In the genomic region with DNA sequence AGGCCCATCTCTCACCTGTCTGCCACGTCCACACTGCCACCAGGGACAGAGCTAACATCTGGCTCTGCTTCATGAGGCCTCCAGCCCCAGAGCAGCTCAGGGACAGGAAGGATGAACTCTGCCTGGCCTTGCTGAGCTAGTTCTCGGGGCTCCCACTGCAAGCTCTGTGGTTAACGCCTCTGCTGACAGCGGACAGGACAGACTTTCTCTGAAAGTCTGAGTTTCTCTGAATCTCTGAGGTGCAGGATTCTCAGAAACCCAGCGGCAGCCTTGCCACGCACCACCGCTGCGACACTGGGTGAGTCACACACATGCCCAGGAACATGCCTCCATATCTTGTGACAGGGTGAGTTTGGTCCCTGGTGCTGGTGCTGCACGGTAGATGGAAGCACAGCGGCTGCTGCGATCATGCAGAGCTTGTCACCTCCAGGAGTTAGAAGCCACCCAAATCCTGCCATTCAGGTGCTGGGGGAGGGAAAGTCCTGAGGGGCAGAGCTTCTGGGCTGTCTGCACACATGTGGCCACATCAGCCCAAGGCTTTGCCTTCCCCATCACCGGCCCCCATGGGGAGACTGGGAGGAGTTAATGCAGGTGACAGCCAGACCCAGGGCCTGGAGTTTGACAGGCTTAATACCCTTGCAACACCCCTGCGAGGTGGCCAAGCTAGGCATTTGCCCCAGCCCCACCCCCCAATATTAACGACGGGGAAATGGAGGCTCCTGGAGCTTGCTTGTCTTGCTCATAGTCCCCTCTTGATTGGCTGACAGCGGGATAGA, we compare ENCODE assay signal across 1 cellular context.
A peak's percentile ranks its signal among the peaks of the same experiment; 100 is the strongest.
TF ChIP-seq lines count a peak whose summit lies in the region.

No MANE protein-coding gene starts in this region.

TF ChIP-seq in GM12878, 131 proteins besides CTCF, POLR2A, EP300 and RAD21 (continued from another document and continues in another):
- TF ChIP-seq, protein P1, sequence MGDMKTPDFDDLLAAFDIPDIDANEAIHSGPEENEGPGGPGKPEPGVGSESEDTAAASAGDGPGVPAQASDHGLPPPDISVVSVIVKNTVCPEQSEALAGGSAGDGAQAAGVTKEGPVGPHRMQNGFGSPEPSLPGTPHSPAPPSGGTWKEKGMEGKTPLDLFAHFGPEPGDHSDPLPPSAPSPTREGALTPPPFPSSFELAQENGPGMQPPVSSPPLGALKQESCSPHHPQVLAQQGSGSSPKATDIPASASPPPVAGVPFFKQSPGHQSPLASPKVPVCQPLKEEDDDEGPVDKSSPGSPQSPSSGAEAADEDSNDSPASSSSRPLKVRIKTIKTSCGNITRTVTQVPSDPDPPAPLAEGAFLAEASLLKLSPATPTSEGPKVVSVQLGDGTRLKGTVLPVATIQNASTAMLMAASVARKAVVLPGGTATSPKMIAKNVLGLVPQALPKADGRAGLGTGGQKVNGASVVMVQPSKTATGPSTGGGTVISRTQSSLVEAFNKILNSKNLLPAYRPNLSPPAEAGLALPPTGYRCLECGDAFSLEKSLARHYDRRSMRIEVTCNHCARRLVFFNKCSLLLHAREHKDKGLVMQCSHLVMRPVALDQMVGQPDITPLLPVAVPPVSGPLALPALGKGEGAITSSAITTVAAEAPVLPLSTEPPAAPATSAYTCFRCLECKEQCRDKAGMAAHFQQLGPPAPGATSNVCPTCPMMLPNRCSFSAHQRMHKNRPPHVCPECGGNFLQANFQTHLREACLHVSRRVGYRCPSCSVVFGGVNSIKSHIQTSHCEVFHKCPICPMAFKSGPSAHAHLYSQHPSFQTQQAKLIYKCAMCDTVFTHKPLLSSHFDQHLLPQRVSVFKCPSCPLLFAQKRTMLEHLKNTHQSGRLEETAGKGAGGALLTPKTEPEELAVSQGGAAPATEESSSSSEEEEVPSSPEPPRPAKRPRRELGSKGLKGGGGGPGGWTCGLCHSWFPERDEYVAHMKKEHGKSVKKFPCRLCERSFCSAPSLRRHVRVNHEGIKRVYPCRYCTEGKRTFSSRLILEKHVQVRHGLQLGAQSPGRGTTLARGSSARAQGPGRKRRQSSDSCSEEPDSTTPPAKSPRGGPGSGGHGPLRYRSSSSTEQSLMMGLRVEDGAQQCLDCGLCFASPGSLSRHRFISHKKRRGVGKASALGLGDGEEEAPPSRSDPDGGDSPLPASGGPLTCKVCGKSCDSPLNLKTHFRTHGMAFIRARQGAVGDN (IDR thresholded peaks at IDR 0.05): peak; percentile 96
- TF ChIP-seq, protein P2, sequence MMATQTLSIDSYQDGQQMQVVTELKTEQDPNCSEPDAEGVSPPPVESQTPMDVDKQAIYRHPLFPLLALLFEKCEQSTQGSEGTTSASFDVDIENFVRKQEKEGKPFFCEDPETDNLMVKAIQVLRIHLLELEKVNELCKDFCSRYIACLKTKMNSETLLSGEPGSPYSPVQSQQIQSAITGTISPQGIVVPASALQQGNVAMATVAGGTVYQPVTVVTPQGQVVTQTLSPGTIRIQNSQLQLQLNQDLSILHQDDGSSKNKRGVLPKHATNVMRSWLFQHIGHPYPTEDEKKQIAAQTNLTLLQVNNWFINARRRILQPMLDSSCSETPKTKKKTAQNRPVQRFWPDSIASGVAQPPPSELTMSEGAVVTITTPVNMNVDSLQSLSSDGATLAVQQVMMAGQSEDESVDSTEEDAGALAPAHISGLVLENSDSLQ (IDR thresholded peaks at IDR 0.05): peak; percentile 77
- TF ChIP-seq ETV6 (conservative IDR thresholded peaks at IDR 0.05 in 1 of 2, IDR thresholded peaks at IDR 0.05 in 1 of 2; ENCODE audit: borderline replicate concordance in 1 of 2, low read depth in 1 of 2) (peak in 1 of 2 experiments; percentile 47; a peak in 1 of 4 replicates), PAX5 (IDR thresholded peaks at IDR 0.05; ENCODE audit: borderline replicate concordance, low read depth, low read length) (peak; percentile 75; the same call in 1 of the 2 replicates), IKZF1 (conservative IDR thresholded peaks at IDR 0.05) (peak; percentile 92), RCOR1 (conservative IDR thresholded peaks at IDR 0.05; ENCODE audit: low read depth, low read length) (no peak; the same call in 1 of the 2 replicates), NFYA (IDR thresholded peaks at IDR 0.05; ENCODE audit: borderline replicate concordance, low read depth, low read length) (no peak), CEBPZ (IDR thresholded peaks at IDR 0.05; ENCODE audit: low read depth, low read length) (no peak), ZBTB4 (CRISPR knock-in tag; IDR thresholded peaks at IDR 0.05) (no peak), SRF (IDR thresholded peaks at IDR 0.05; ENCODE audit: low read depth in 2 of 2, low read length in 2 of 2) (no peak), RUNX3 (IDR thresholded peaks at IDR 0.05; ENCODE audit: low read length) (peak; percentile 97), NBN (IDR thresholded peaks at IDR 0.05) (peak; percentile 93), RB1 (IDR thresholded peaks at IDR 0.05; ENCODE audit: borderline replicate concordance) (0 out of 2 replicates have a peak, but pooled peaks have one; percentile 45), SMARCA5 (IDR thresholded peaks at IDR 0.05) (peak; percentile 75; the same call in 1 of the 2 replicates), POLR2AphosphoS2 (IDR thresholded peaks at IDR 0.05; ENCODE audit: low read depth, low read length) (no peak), HDAC2 (IDR thresholded peaks at IDR 0.05) (no peak), NFXL1 (IDR thresholded peaks at IDR 0.05; ENCODE audit: borderline replicate concordance) (no peak), CREM (IDR thresholded peaks at IDR 0.05; ENCODE audit: low read depth) (peak; percentile 76; the same call in 1 of the 2 replicates), CEBPB (IDR thresholded peaks at IDR 0.05; ENCODE audit: borderline replicate concordance in 1 of 2, low read depth in 2 of 2, low read length in 2 of 2) (no peak), JUND (IDR thresholded peaks at IDR 0.05; ENCODE audit: low read depth, low read length) (0 out of 2 replicates have a peak, but pooled peaks have one; percentile 55), RELA (IDR thresholded peaks at IDR 0.05; ENCODE audit: borderline replicate concordance, partially characterized antibody) (peak; percentile 66), HDAC6 (IDR thresholded peaks at IDR 0.05; ENCODE audit: unreplicated experiment) (no peak), NR2C2 (IDR thresholded peaks at IDR 0.05; ENCODE audit: borderline replicate concordance, control insufficient read depth, insufficient read length, low read depth) (no peak), SMC3 (IDR thresholded peaks at IDR 0.05; ENCODE audit: borderline replicate concordance, low read length) (0 out of 2 replicates have a peak, but pooled peaks have one; percentile 12)
- TF ChIP-seq, protein P3, sequence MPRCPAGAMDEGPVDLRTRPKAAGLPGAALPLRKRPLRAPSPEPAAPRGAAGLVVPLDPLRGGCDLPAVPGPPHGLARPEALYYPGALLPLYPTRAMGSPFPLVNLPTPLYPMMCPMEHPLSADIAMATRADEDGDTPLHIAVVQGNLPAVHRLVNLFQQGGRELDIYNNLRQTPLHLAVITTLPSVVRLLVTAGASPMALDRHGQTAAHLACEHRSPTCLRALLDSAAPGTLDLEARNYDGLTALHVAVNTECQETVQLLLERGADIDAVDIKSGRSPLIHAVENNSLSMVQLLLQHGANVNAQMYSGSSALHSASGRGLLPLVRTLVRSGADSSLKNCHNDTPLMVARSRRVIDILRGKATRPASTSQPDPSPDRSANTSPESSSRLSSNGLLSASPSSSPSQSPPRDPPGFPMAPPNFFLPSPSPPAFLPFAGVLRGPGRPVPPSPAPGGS (IDR thresholded peaks at IDR 0.05; ENCODE audit: borderline replicate concordance, insufficient read depth, low read depth, low read length, poor library complexity, severe bottlenecking): peak; percentile 89
- TF ChIP-seq, protein P4, sequence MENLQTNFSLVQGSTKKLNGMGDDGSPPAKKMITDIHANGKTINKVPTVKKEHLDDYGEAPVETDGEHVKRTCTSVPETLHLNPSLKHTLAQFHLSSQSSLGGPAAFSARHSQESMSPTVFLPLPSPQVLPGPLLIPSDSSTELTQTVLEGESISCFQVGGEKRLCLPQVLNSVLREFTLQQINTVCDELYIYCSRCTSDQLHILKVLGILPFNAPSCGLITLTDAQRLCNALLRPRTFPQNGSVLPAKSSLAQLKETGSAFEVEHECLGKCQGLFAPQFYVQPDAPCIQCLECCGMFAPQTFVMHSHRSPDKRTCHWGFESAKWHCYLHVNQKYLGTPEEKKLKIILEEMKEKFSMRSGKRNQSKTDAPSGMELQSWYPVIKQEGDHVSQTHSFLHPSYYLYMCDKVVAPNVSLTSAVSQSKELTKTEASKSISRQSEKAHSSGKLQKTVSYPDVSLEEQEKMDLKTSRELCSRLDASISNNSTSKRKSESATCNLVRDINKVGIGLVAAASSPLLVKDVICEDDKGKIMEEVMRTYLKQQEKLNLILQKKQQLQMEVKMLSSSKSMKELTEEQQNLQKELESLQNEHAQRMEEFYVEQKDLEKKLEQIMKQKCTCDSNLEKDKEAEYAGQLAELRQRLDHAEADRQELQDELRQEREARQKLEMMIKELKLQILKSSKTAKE (IDR thresholded peaks at IDR 0.05; ENCODE audit: low read depth, poor library complexity, severe bottlenecking): peak; percentile 99
- TF ChIP-seq, protein P5, sequence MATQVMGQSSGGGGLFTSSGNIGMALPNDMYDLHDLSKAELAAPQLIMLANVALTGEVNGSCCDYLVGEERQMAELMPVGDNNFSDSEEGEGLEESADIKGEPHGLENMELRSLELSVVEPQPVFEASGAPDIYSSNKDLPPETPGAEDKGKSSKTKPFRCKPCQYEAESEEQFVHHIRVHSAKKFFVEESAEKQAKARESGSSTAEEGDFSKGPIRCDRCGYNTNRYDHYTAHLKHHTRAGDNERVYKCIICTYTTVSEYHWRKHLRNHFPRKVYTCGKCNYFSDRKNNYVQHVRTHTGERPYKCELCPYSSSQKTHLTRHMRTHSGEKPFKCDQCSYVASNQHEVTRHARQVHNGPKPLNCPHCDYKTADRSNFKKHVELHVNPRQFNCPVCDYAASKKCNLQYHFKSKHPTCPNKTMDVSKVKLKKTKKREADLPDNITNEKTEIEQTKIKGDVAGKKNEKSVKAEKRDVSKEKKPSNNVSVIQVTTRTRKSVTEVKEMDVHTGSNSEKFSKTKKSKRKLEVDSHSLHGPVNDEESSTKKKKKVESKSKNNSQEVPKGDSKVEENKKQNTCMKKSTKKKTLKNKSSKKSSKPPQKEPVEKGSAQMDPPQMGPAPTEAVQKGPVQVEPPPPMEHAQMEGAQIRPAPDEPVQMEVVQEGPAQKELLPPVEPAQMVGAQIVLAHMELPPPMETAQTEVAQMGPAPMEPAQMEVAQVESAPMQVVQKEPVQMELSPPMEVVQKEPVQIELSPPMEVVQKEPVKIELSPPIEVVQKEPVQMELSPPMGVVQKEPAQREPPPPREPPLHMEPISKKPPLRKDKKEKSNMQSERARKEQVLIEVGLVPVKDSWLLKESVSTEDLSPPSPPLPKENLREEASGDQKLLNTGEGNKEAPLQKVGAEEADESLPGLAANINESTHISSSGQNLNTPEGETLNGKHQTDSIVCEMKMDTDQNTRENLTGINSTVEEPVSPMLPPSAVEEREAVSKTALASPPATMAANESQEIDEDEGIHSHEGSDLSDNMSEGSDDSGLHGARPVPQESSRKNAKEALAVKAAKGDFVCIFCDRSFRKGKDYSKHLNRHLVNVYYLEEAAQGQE (IDR thresholded peaks at IDR 0.05; ENCODE audit: low read depth, low read length): peak; percentile 64; the same call in 1 of the 2 replicates
